In genomic region chr19:6586726-6587092, GRCh38 we compare ENCODE assay signal across 14 cellular contexts. TPM values are rescaled to one million over a fixed set of nuclear protein-coding genes. Genes with fewer than 3 reads are reported as not detected.
DNase-seq lines count a peak whose midpoint lies in the region; ATAC-seq and TF ChIP-seq lines count a peak whose summit lies in the region.
"Had no signal": no experiment of that assay in that cellular context is flagged by ENCODE, and none has a peak within 500 bp of the region (broad histone marks: within the 10 kb centered on the region; RNA-seq: fewer than 3 reads in every experiment).

No MANE protein-coding gene starts in this region.

- no peak for TF ChIP-seq POLR2A in tibial nerve (IDR thresholded peaks at IDR 0.05)

- H3K36me3 ChIP-seq in tibial nerve, result no peaks in the 10 kb centered on the region
- H3K36me3 ChIP-seq: WERI-Rb-1 had no signal

- CTCF ChIA-PET in AG04449 (lab: Yijun Ruan, JAX), result interaction anchor here (0.8 to 1.4 kb wide), 2 partner anchors 45 to 47 kb away, joined by 3 read pairs; no protein-coding TSS in a partner anchor

- H3K36me3 Mint-ChIP-seq in activated T-helper 1 cell treated with anti-CD3 and anti-CD28 coated beads, Interleukin-12 subunit alpha, Interleukin-12 subunit beta, Interleukin-2, Interleukin-4 antibody, amounts not matched to agents 30 ng/mL and 10 ng/mL and 1 ng/mL, durations not matched to agents 14 hours and 24 hours and 36 hours (ENCODE audit: low read depth), result peaks cover 20% of the 10 kb centered on the region
- peaks cover 11% of the 10 kb centered on the region for H3K36me3 Mint-ChIP-seq in memory B cell

- H3K27me3 Mint-ChIP-seq in activated T-helper 1 cell treated with anti-CD3 and anti-CD28 coated beads, Interleukin-12 subunit alpha, Interleukin-12 subunit beta, Interleukin-2, Interleukin-4 antibody, amounts not matched to agents 30 ng/mL and 10 ng/mL and 1 ng/mL, durations not matched to agents 14 hours and 24 hours and 36 hours (ENCODE audit: insufficient read depth), result peaks cover 28% of the 10 kb centered on the region
- no peaks in the 10 kb centered on the region for H3K27me3 Mint-ChIP-seq in memory B cell

- H3K4me1 Mint-ChIP-seq in activated T-helper 1 cell treated with anti-CD3 and anti-CD28 coated beads, Interleukin-12 subunit alpha, Interleukin-12 subunit beta, Interleukin-2, Interleukin-4 antibody, amounts not matched to agents 30 ng/mL and 10 ng/mL and 1 ng/mL, durations not matched to agents 14 hours and 24 hours and 36 hours (ENCODE audit: low read depth), result peaks cover 47% of the 10 kb centered on the region
- H3K4me1 Mint-ChIP-seq in memory B cell, result peaks cover 40% of the 10 kb centered on the region

- POLR2A ChIA-PET in AG04449 (lab: Yijun Ruan, JAX), result interaction anchor here (1.2 kb wide), 1 partner anchor 56 kb away, joined by 3 read pairs; the partner anchor contains the start of gene TNFSF9

- DNase-seq in AG04449 (ENCODE audit: low read depth, low spot score) (no peak), GM12865 (ENCODE audit: low read depth) (no peak), memory B cell (ENCODE audit: low spot score in 2 of 2) (no peak), tibial nerve (ENCODE audit: low spot score in 2 of 2) (no peak), HK-2 (ENCODE audit: unreplicated experiment) (no peak), AML-193 (lab: John Stamatoyannopoulos, UW) (no peak), dermis blood vessel endothelial cell (no peak)
- DNase-seq in activated T-helper 1 cell treated with anti-CD3 and anti-CD28 coated beads, Interleukin-12 subunit alpha, Interleukin-12 subunit beta, Interleukin-2, Interleukin-4 antibody, amounts not matched to agents 30 ng/mL and 10 ng/mL and 1 ng/mL, durations not matched to agents 14 hours and 24 hours and 36 hours (ENCODE audit: low spot score), result no peak
- DNase-seq: body of pancreas, COR-L47, NCI-H146, WERI-Rb-1 had no signal

- intact Hi-C loops in activated T-helper 1 cell treated with anti-CD3 and anti-CD28 coated beads, Interleukin-12 subunit alpha, Interleukin-12 subunit beta, Interleukin-2, Interleukin-4 antibody, amounts not matched to agents 30 ng/mL and 10 ng/mL and 1 ng/mL, durations not matched to agents 14 hours and 24 hours and 36 hours (cut with micrococcal nuclease), result loop anchor here (5.0 kb wide), 1 partner anchor 54 kb away; the partner anchor contains the start of gene TNFSF9

- peak overlapping the region; percentile 42 for H3K4me3 ChIP-seq in AG04449 (ENCODE audit: low read depth, low read length)
- peak overlapping the region; percentile 91 for H3K4me3 ChIP-seq in GM12865 (ENCODE audit: low read depth, low read length)
- H3K4me3 ChIP-seq in tibial nerve, result no peak overlapping the region
- H3K4me3 ChIP-seq: body of pancreas, lung had no signal

- no peak for TF ChIP-seq EP300 in tibial nerve (IDR thresholded peaks at IDR 0.05)

- peak overlapping the region; percentile 76 for H3K4me3 Mint-ChIP-seq in activated T-helper 1 cell treated with anti-CD3 and anti-CD28 coated beads, Interleukin-12 subunit alpha, Interleukin-12 subunit beta, Interleukin-2, Interleukin-4 antibody, amounts not matched to agents 30 ng/mL and 10 ng/mL and 1 ng/mL, durations not matched to agents 14 hours and 24 hours and 36 hours
- H3K4me3 Mint-ChIP-seq in memory B cell, result peak overlapping the region; percentile 93

- peaks cover 0 to 77% of the 10 kb centered on the region in 2 donors for H3K27me3 ChIP-seq in tibial nerve

- no peak for ATAC-seq in memory B cell (ENCODE audit: low read depth)
- ATAC-seq: body of pancreas had no signal

- H3K9me3 ChIP-seq in tibial nerve, result no peaks in the 10 kb centered on the region
- H3K9me3 ChIP-seq: body of pancreas had no signal

- H3K27ac ChIP-seq in tibial nerve, result no peak overlapping the region
- H3K27ac ChIP-seq: body of pancreas, WERI-Rb-1 had no signal

- no peak for TF ChIP-seq CTCF in AG04449 (IDR thresholded peaks at IDR 0.05; ENCODE audit: insufficient read depth, low read length, missing control alignments)
- no peak for TF ChIP-seq CTCF in GM12865 (IDR thresholded peaks at IDR 0.05; ENCODE audit: insufficient read depth, low read depth, low read length, missing control alignments)
- TF ChIP-seq CTCF in tibial nerve (IDR thresholded peaks at IDR 0.05), result no peak

- peaks cover 0 to 39% (median 3%) of the 10 kb centered on the region in 4 donors for H3K4me1 ChIP-seq in tibial nerve

- peak overlapping the region; percentile 41 for H3K27ac Mint-ChIP-seq in activated T-helper 1 cell treated with anti-CD3 and anti-CD28 coated beads, Interleukin-12 subunit alpha, Interleukin-12 subunit beta, Interleukin-2, Interleukin-4 antibody, amounts not matched to agents 30 ng/mL and 10 ng/mL and 1 ng/mL, durations not matched to agents 14 hours and 24 hours and 36 hours
- H3K27ac Mint-ChIP-seq in memory B cell, result peak overlapping the region; percentile 91

- WGBS in tibial nerve, 2 donors, result 9 to 11% methylated on average over 4 of the region's 4 CpGs

- H3K9me3 Mint-ChIP-seq in activated T-helper 1 cell treated with anti-CD3 and anti-CD28 coated beads, Interleukin-12 subunit alpha, Interleukin-12 subunit beta, Interleukin-2, Interleukin-4 antibody, amounts not matched to agents 30 ng/mL and 10 ng/mL and 1 ng/mL, durations not matched to agents 14 hours and 24 hours and 36 hours, result no peaks in the 10 kb centered on the region
- no peaks in the 10 kb centered on the region for H3K9me3 Mint-ChIP-seq in memory B cell

RNA-seq across cellular contexts. Expression of gene CD70, which starts 4.2 kb away (rescaled TPM):
- total RNA-seq in activated T-helper 1 cell treated with anti-CD3 and anti-CD28 coated beads, Interleukin-12 subunit alpha, Interleukin-12 subunit beta, Interleukin-2, Interleukin-4 antibody, amounts not matched to agents 30 ng/mL and 10 ng/mL and 1 ng/mL, durations not matched to agents 14 hours and 24 hours and 36 hours, result 55.4 and 61.6 TPM in 2 replicates
- total RNA-seq in tibial nerve (under 1 TPM in 1 of 4 donors, not detected in 3; 0.87 TPM), dermis blood vessel endothelial cell (0.14 TPM in 1 of 2 replicates, not detected in the other)
- total RNA-seq: body of pancreas, temporal lobe had no signal

RNA-seq across cellular contexts. Expression of gene TNFSF9, which starts 55.9 kb away (rescaled TPM):
- total RNA-seq in activated T-helper 1 cell treated with anti-CD3 and anti-CD28 coated beads, Interleukin-12 subunit alpha, Interleukin-12 subunit beta, Interleukin-2, Interleukin-4 antibody, amounts not matched to agents 30 ng/mL and 10 ng/mL and 1 ng/mL, durations not matched to agents 14 hours and 24 hours and 36 hours, result 8.0 and 9.7 TPM in 2 replicates
- total RNA-seq in tibial nerve (1 to 10 TPM in 2 of 4 donors, under 1 TPM in 1, not detected in 1; 0.66 to 1.3 (median 1.2) TPM), dermis blood vessel endothelial cell (0.34 and 0.60 TPM in 2 replicates)

Comparison
In these comparisons a context has a peak if more than half of its experiments do, and no peak if none do; other contexts are left out.
1. H3K4me3 ChIP-seq: peak in AG04449 (single experiment) and GM12865 (single experiment); none in tibial nerve (0 of 4).
2. RNA of gene CD70, which starts 4.2 kb away (total RNA-seq): 55.4 to 61.6 TPM in activated T-helper 1 cell treated with anti-CD3 and anti-CD28 coated beads, Interleukin-12 subunit alpha, Interleukin-12 subunit beta, Interleukin-2, Interleukin-4 antibody, amounts not matched to agents 30 ng/mL and 10 ng/mL and 1 ng/mL, durations not matched to agents 14 hours and 24 hours and 36 hours; 0.87 TPM in tibial nerve and 0.14 TPM in dermis blood vessel endothelial cell; every median in the first group is over 10 times any median in the second.